In the genomic region with DNA sequence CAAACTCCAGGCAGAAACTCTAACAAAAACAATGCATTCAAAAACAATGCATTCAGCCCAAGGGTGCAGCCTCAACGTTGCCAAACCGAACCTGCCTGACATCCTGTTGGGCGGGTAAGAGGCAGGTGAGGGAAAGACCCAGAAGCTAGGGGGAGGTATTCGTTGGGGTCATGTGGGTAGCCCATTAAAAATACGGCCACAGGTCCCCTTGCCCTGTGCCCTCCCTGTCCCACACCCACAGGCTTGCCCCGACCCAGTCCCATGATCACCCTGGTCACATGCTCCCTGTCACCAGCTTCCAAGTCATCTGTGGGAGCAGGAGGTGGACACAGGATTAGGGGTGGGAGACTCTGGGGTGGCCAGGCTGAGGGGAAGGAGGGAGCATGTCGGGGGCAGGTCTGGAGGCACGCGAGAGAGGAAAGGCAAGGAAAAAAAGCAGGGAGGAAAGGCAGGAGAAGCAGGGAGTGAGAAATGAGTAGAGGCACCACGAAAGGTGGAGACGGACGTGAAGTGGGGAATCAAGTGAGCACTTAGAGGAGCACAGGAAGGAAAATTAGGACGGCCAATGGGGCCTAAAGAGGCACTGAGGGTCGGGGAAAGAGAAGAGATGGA, we compare ENCODE assay signal across 1 cellular context.
TF ChIP-seq lines count a peak whose summit lies in the region.

No MANE protein-coding gene starts in this region.

TF ChIP-seq in K562, 482 proteins besides CTCF, POLR2A, EP300 and RAD21 (continued from another document and continues in another):
- TF ChIP-seq, protein P1, sequence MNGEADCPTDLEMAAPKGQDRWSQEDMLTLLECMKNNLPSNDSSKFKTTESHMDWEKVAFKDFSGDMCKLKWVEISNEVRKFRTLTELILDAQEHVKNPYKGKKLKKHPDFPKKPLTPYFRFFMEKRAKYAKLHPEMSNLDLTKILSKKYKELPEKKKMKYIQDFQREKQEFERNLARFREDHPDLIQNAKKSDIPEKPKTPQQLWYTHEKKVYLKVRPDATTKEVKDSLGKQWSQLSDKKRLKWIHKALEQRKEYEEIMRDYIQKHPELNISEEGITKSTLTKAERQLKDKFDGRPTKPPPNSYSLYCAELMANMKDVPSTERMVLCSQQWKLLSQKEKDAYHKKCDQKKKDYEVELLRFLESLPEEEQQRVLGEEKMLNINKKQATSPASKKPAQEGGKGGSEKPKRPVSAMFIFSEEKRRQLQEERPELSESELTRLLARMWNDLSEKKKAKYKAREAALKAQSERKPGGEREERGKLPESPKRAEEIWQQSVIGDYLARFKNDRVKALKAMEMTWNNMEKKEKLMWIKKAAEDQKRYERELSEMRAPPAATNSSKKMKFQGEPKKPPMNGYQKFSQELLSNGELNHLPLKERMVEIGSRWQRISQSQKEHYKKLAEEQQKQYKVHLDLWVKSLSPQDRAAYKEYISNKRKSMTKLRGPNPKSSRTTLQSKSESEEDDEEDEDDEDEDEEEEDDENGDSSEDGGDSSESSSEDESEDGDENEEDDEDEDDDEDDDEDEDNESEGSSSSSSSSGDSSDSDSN (IDR thresholded peaks at IDR 0.05; ENCODE audit: borderline replicate concordance in 1 of 2, low read depth in 2 of 2, low read length in 2 of 2), result 0 out of 4 replicates have a peak, but pooled peaks of 1 of the 2 experiments have one; percentile 21
- 0 out of 2 replicates have a peak, but pooled peaks have one; percentile 27 for TF ChIP-seq SMARCA5 (IDR thresholded peaks at IDR 0.05)
- peak; percentile 97 for TF ChIP-seq NFRKB (IDR thresholded peaks at IDR 0.05; ENCODE audit: low read depth)
- peak; percentile 81 for TF ChIP-seq POLR2B (IDR thresholded peaks at IDR 0.05; ENCODE audit: low read depth, partially characterized antibody)
- TF ChIP-seq, protein P2, sequence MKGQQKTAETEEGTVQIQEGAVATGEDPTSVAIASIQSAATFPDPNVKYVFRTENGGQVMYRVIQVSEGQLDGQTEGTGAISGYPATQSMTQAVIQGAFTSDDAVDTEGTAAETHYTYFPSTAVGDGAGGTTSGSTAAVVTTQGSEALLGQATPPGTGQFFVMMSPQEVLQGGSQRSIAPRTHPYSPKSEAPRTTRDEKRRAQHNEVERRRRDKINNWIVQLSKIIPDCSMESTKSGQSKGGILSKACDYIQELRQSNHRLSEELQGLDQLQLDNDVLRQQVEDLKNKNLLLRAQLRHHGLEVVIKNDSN (CRISPR knock-in tag; IDR thresholded peaks at IDR 0.05), result peak; percentile 68
- peak; percentile 43; the same call in 1 of the 2 replicates for TF ChIP-seq SMARCA4 (IDR thresholded peaks at IDR 0.05)
- peak; percentile 64 for TF ChIP-seq RAD51 (IDR thresholded peaks at IDR 0.05; ENCODE audit: borderline replicate concordance, low read depth)
- peak; percentile 7; the same call in 1 of the 2 replicates for TF ChIP-seq CXXC5 (CRISPR knock-in tag; IDR thresholded peaks at IDR 0.05)
- TF ChIP-seq YY1 (IDR thresholded peaks at IDR 0.05; ENCODE audit: borderline replicate concordance in 1 of 3, control insufficient read depth in 1 of 3, extremely low read depth in 1 of 3, insufficient read depth in 3 of 3, insufficient read length in 1 of 3, insufficient replicate concordance in 2 of 3, low read depth in 1 of 3, low read length in 2 of 3), result no peak
- TF ChIP-seq EP400 (IDR thresholded peaks at IDR 0.05), result peak; percentile 45; the same call in 1 of the 2 replicates
- TF ChIP-seq SUPT5H (IDR thresholded peaks at IDR 0.05), result peak; percentile 86
- TF ChIP-seq, protein P3, sequence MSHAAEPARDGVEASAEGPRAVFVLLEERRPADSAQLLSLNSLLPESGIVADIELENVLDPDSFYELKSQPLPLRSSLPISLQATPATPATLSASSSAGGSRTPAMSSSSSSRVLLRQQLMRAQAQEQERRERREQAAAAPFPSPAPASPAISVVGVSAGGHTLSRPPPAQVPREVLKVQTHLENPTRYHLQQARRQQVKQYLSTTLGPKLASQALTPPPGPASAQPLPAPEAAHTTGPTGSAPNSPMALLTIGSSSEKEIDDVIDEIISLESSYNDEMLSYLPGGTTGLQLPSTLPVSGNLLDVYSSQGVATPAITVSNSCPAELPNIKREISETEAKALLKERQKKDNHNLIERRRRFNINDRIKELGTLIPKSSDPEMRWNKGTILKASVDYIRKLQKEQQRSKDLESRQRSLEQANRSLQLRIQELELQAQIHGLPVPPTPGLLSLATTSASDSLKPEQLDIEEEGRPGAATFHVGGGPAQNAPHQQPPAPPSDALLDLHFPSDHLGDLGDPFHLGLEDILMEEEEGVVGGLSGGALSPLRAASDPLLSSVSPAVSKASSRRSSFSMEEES (CRISPR knock-in tag; IDR thresholded peaks at IDR 0.05), result peak; percentile 45
- TF ChIP-seq PTBP1 (IDR thresholded peaks at IDR 0.05; ENCODE audit: low read depth, low read length), result no peak
- TF ChIP-seq, protein P4, sequence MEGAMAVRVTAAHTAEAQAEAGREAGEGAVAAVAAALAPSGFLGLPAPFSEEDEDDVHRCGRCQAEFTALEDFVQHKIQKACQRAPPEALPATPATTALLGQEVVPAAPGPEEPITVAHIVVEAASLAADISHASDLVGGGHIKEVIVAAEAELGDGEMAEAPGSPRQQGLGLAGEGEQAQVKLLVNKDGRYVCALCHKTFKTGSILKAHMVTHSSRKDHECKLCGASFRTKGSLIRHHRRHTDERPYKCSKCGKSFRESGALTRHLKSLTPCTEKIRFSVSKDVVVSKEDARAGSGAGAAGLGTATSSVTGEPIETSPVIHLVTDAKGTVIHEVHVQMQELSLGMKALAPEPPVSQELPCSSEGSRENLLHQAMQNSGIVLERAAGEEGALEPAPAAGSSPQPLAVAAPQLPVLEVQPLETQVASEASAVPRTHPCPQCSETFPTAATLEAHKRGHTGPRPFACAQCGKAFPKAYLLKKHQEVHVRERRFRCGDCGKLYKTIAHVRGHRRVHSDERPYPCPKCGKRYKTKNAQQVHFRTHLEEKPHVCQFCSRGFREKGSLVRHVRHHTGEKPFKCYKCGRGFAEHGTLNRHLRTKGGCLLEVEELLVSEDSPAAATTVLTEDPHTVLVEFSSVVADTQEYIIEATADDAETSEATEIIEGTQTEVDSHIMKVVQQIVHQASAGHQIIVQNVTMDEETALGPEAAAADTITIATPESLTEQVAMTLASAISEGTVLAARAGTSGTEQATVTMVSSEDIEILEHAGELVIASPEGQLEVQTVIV (CRISPR knock-in tag; IDR thresholded peaks at IDR 0.05; ENCODE audit: borderline replicate concordance), result no peak
- TF ChIP-seq ZSCAN29 (IDR thresholded peaks at IDR 0.05), result no peak
- TF ChIP-seq, protein P5, sequence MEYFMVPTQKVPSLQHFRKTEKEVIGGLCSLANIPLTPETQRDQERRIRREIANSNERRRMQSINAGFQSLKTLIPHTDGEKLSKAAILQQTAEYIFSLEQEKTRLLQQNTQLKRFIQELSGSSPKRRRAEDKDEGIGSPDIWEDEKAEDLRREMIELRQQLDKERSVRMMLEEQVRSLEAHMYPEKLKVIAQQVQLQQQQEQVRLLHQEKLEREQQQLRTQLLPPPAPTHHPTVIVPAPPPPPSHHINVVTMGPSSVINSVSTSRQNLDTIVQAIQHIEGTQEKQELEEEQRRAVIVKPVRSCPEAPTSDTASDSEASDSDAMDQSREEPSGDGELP (CRISPR knock-in tag; IDR thresholded peaks at IDR 0.05; ENCODE audit: borderline replicate concordance), result 0 out of 2 replicates have a peak, but pooled peaks have one; percentile 42
- TF ChIP-seq, protein P6, sequence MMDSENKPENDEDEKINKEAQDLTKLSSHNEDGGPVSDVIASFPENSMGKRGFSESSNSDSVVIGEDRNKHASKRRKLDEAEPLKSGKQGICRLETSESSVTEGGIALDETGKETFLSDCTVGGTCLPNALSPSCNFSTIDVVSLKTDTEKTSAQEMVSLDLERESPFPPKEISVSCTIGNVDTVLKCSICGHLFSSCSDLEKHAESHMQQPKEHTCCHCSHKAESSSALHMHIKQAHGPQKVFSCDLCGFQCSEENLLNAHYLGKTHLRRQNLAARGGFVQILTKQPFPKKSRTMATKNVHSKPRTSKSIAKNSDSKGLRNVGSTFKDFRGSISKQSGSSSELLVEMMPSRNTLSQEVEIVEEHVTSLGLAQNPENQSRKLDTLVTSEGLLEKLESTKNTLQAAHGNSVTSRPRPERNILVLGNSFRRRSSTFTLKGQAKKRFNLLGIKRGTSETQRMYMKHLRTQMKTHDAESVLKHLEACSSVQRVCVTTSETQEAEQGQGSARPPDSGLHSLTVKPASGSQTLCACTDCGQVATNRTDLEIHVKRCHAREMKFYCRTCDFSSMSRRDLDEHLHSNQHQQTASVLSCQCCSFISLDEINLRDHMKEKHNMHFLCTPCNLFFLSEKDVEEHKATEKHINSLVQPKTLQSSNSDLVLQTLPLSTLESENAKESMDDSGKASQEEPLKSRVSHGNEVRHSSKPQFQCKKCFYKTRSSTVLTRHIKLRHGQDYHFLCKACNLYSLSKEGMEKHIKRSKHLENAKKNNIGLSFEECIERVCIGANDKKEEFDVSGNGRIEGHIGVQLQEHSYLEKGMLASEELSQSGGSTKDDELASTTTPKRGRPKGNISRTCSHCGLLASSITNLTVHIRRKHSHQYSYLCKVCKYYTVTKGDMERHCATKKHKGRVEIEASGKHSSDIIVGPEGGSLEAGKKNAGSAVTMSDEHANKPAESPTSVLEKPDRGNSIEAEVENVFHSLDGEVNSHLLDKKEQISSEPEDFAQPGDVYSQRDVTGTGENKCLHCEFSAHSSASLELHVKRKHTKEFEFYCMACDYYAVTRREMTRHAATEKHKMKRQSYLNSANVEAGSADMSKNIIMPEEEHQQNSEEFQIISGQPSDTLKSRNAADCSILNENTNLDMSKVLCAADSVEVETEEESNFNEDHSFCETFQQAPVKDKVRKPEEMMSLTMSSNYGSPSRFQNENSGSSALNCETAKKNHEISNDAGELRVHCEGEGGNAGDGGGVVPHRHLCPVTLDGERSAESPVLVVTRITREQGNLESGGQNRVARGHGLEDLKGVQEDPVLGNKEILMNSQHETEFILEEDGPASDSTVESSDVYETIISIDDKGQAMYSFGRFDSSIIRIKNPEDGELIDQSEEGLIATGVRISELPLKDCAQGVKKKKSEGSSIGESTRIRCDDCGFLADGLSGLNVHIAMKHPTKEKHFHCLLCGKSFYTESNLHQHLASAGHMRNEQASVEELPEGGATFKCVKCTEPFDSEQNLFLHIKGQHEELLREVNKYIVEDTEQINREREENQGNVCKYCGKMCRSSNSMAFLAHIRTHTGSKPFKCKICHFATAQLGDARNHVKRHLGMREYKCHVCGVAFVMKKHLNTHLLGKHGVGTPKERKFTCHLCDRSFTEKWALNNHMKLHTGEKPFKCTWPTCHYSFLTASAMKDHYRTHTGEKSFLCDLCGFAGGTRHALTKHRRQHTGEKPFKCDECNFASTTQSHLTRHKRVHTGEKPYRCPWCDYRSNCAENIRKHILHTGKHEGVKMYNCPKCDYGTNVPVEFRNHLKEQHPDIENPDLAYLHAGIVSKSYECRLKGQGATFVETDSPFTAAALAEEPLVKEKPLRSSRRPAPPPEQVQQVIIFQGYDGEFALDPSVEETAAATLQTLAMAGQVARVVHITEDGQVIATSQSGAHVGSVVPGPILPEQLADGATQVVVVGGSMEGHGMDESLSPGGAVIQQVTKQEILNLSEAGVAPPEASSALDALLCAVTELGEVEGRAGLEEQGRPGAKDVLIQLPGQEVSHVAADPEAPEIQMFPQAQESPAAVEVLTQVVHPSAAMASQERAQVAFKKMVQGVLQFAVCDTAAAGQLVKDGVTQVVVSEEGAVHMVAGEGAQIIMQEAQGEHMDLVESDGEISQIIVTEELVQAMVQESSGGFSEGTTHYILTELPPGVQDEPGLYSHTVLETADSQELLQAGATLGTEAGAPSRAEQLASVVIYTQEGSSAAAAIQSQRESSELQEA (IDR thresholded peaks at IDR 0.05; ENCODE audit: low read depth), result peak; percentile 39; the same call in 1 of the 2 replicates
- TF ChIP-seq MEF2D (tag; conservative IDR thresholded peaks at IDR 0.05; ENCODE audit: low read depth), result peak; percentile 73; the same call in 1 of the 2 replicates
- TF ChIP-seq ZNF184 (CRISPR knock-in tag; IDR thresholded peaks at IDR 0.05), result no peak
- no peak for TF ChIP-seq PHB (CRISPR knock-in tag; IDR thresholded peaks at IDR 0.05)
- peak; percentile 14; the same call in 1 of the 2 replicates for TF ChIP-seq MYC (IDR thresholded peaks at IDR 0.05; ENCODE audit: low read depth, low read length)
- no peak for TF ChIP-seq MYC (CRISPR knock-in tag; IDR thresholded peaks at IDR 0.05; ENCODE audit: borderline replicate concordance, low read depth)
- no peak; the same call in 1 of the 2 replicates for TF ChIP-seq DMBX1 (CRISPR knock-in tag; IDR thresholded peaks at IDR 0.05; ENCODE audit: borderline replicate concordance)
- TF ChIP-seq POLR2AphosphoS2 (IDR thresholded peaks at IDR 0.05; ENCODE audit: low read length), result no peak
- TF ChIP-seq ESRRA (IDR thresholded peaks at IDR 0.05; ENCODE audit: borderline replicate concordance, low read depth), result no peak
- TF ChIP-seq, protein P7, sequence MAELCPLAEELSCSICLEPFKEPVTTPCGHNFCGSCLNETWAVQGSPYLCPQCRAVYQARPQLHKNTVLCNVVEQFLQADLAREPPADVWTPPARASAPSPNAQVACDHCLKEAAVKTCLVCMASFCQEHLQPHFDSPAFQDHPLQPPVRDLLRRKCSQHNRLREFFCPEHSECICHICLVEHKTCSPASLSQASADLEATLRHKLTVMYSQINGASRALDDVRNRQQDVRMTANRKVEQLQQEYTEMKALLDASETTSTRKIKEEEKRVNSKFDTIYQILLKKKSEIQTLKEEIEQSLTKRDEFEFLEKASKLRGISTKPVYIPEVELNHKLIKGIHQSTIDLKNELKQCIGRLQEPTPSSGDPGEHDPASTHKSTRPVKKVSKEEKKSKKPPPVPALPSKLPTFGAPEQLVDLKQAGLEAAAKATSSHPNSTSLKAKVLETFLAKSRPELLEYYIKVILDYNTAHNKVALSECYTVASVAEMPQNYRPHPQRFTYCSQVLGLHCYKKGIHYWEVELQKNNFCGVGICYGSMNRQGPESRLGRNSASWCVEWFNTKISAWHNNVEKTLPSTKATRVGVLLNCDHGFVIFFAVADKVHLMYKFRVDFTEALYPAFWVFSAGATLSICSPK (IDR thresholded peaks at IDR 0.05; ENCODE audit: borderline replicate concordance), result 0 out of 2 replicates have a peak, but pooled peaks have one; percentile 35
- TF ChIP-seq CBFA2T3 (IDR thresholded peaks at IDR 0.05), result no peak
- TF ChIP-seq ZSCAN32 (CRISPR knock-in tag; IDR thresholded peaks at IDR 0.05), result no peak
- TF ChIP-seq JUND (IDR thresholded peaks at IDR 0.05; ENCODE audit: borderline replicate concordance, low read depth, low read length), result 0 out of 2 replicates have a peak, but pooled peaks have one; percentile 11
- no peak; the same call in 2 of the 3 replicates for TF ChIP-seq JUND (tag; IDR thresholded peaks at IDR 0.05; ENCODE audit: borderline replicate concordance, low read depth, low read length)
- no peak for TF ChIP-seq SP2 (IDR thresholded peaks at IDR 0.05; ENCODE audit: extremely low read depth, low read depth, low read length, poor library complexity, severe bottlenecking)
- TF ChIP-seq ZNF583 (CRISPR knock-in tag; IDR thresholded peaks at IDR 0.05), result 0 out of 2 replicates have a peak, but pooled peaks have one; percentile 41
- no peak for TF ChIP-seq GATAD2B (IDR thresholded peaks at IDR 0.05; ENCODE audit: borderline replicate concordance)
- TF ChIP-seq ARID1B (IDR thresholded peaks at IDR 0.05), result peak; percentile 48; the same call in 1 of the 2 replicates
- TF ChIP-seq GABPB1 (CRISPR knock-in tag; IDR thresholded peaks at IDR 0.05), result 0 out of 2 replicates have a peak, but pooled peaks have one; percentile 6
- no peak for TF ChIP-seq CBX8 (IDR thresholded peaks at IDR 0.05; ENCODE audit: borderline replicate concordance, extremely low read depth, low read depth, low read length, poor library complexity, severe bottlenecking)
- no peak for TF ChIP-seq HCFC1 (IDR thresholded peaks at IDR 0.05; ENCODE audit: low read depth, low read length)
- TF ChIP-seq OTX1 (CRISPR knock-in tag; IDR thresholded peaks at IDR 0.05), result peak; percentile 21; the same call in 1 of the 2 replicates
- peak; percentile 21; the same call in 1 of the 2 replicates for TF ChIP-seq SMAD4 (CRISPR knock-in tag; conservative IDR thresholded peaks at IDR 0.05)
- no peak for TF ChIP-seq MTA2 (IDR thresholded peaks at IDR 0.05; ENCODE audit: low read depth)
